22 cellular contexts compared by ENCODE assay signal in the genomic region with DNA sequence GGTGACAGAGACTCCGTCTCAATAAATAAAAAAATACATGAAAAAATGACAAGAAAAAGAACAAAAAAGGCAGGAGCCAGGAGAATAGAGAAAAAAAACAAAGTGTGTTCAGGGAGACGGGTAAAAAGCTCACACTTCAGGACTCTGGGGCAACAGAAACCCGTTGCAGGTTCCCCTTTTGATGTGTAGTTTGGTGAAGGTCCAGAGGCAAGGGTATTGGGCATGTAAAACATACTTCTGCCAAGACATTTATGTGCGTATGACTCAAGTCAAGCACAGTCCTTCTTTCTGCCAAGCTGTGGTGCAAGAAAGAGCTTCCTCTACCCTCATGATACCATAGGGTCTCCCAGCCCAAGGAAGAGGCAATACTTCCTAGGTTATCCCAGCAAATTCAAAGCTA. TPM values are rescaled to one million over a fixed set of nuclear protein-coding genes. Genes with fewer than 3 reads are reported as not detected.
A peak's percentile ranks its signal among the peaks of the same experiment; 100 is the strongest.
DNase-seq lines count a peak whose midpoint lies in the region; ATAC-seq, FAIRE-seq and TF ChIP-seq lines count a peak whose summit lies in the region.
"Had no signal": no experiment of that assay in that cellular context is flagged by ENCODE, and none has a peak within 500 bp of the region (broad histone marks: within the 10 kb centered on the region; RNA-seq: fewer than 3 reads in every experiment).

No MANE protein-coding gene starts in this region.

- TF ChIP-seq RAD21 in H1 (IDR thresholded peaks at IDR 0.05 in 1 of 2, conservative IDR thresholded peaks at IDR 0.05 in 1 of 2; ENCODE audit: low read depth in 2 of 2, low read length in 2 of 2): no peak

- no peaks in the 10 kb centered on the region for H3K36me3 Mint-ChIP-seq in activated CD4-positive, alpha-beta T cell treated with anti-CD3 and anti-CD28 coated beads, Interleukin-2, amount 10 ng/mL, durations not matched to agents 24 days and 14 days (ENCODE audit: low read depth)
- H3K36me3 Mint-ChIP-seq: CD8-positive, alpha-beta memory T cell had no signal

- DNase-seq in activated CD4-positive, alpha-beta T cell treated with anti-CD3 and anti-CD28 coated beads, Interleukin-2, amount 10 ng/mL, durations not matched to agents 24 days and 14 days: peak; percentile 16
- no peak for DNase-seq in activated CD4-positive, alpha-beta T cell treated with anti-CD3 and anti-CD28 coated beads for 48 hours
- DNase-seq in NOMO-1 treated with dmso at 0.1 percent for 144 hours (lab: John Stamatoyannopoulos, UW; ENCODE audit: unreplicated experiment) (peak; percentile 70), H1 (ENCODE audit: low read depth in 1 of 2, low spot score in 2 of 2) (no peak), GM19239 (ENCODE audit: insufficient read length, low spot score) (no peak), H4 (ENCODE audit: low spot score) (no peak)
- DNase-seq: CD8-positive, alpha-beta memory T cell; DMS79 treated with DMSO at 0.1 percent for 48 hours; GOT3; HFFc6; NCI-H146; NCI-H2081; NCI-H510A; NCI-H774; SW 1271 had no signal

- POLR2A ChIA-PET in H1 (lab: Charles Lee; ENCODE audit: partially characterized antibody): no interaction called here

- H3K79me1 ChIP-seq in H1 (ENCODE audit: low read depth, low read length): no peaks in the 10 kb centered on the region

- H3K9me3 ChIP-seq in H1 (ENCODE audit: insufficient read depth in 2 of 2, low read depth in 1 of 2, low read length in 1 of 2): no peaks in the 10 kb centered on the region
- H3K9me3 ChIP-seq: BLaER1 treated with 17β-estradiol and CSF1 and Interleukin-3, amounts not matched to agents 10 nM and 100 nM had no signal

- H2AFZ ChIP-seq in H1 (ENCODE audit: low read length): peak overlapping the region; percentile 34; the same call in 1 of the 2 replicates

- no peaks in the 10 kb centered on the region for H3K4me1 Mint-ChIP-seq in activated CD4-positive, alpha-beta T cell treated with anti-CD3 and anti-CD28 coated beads, Interleukin-2, amount 10 ng/mL, durations not matched to agents 24 days and 14 days
- H3K4me1 Mint-ChIP-seq: CD8-positive, alpha-beta memory T cell had no signal

- intact Hi-C loops in activated CD4-positive, alpha-beta T cell treated with anti-CD3 and anti-CD28 coated beads, Interleukin-2, amount 10 ng/mL, durations not matched to agents 24 days and 14 days (cut with micrococcal nuclease): no loop called here

- H3K9ac ChIP-seq in H1 (replicated peaks in 1 of 4; ENCODE audit: extremely low read depth in 1 of 4, low read depth in 3 of 4, low read length in 3 of 4): no peak overlapping the region
- H3K9ac ChIP-seq: BLaER1 treated with 17β-estradiol and CSF1 and Interleukin-3, amounts not matched to agents 10 nM and 100 nM had no signal

- no peak overlapping the region for H3K56ac ChIP-seq in H1 (replicated peaks; ENCODE audit: insufficient read length, low read depth, low read length)

- H2BK5ac ChIP-seq in H1 (ENCODE audit: low read depth, low read length): no peak overlapping the region

- no peak overlapping the region for H3K27ac Mint-ChIP-seq in activated CD4-positive, alpha-beta T cell treated with anti-CD3 and anti-CD28 coated beads, Interleukin-2, amount 10 ng/mL, durations not matched to agents 24 days and 14 days
- H3K27ac Mint-ChIP-seq: CD8-positive, alpha-beta memory T cell; HFFc6 had no signal

- no peak overlapping the region for H3K4me3 Mint-ChIP-seq in activated CD4-positive, alpha-beta T cell treated with anti-CD3 and anti-CD28 coated beads, Interleukin-2, amount 10 ng/mL, durations not matched to agents 24 days and 14 days
- H3K4me3 Mint-ChIP-seq: CD8-positive, alpha-beta memory T cell; HFFc6 had no signal

- no peak for TF ChIP-seq EP300 in H1 (IDR thresholded peaks at IDR 0.05; ENCODE audit: borderline replicate concordance in 1 of 2, low read depth in 2 of 2, low read length in 2 of 2)

- H3K27ac ChIP-seq in H1 (ENCODE audit: low read depth, low read length): no peak overlapping the region
- H3K27ac ChIP-seq: BLaER1 treated with 17β-estradiol and CSF1 and Interleukin-3, amounts not matched to agents 10 nM and 100 nM had no signal

- no peak overlapping the region for H3K4me3 ChIP-seq in H1 (ENCODE audit: extremely low read depth in 1 of 4, insufficient read depth in 2 of 4, low read depth in 3 of 4, low read length in 4 of 4)
- H3K4me3 ChIP-seq: BLaER1 treated with 17β-estradiol and CSF1 and Interleukin-3, amounts not matched to agents 10 nM and 100 nM had no signal

- H2BK12ac ChIP-seq in H1 (ENCODE audit: low read depth, low read length): no peak overlapping the region

- H2BK120ac ChIP-seq in H1 (replicated peaks; ENCODE audit: low read depth, low read length): no peak overlapping the region

- no peaks in the 10 kb centered on the region for H3K27me3 ChIP-seq in H1 (replicated peaks in 1 of 4; ENCODE audit: control insufficient read depth in 3 of 4, extremely low read depth in 1 of 4, insufficient read depth in 3 of 4, low read length in 3 of 4)
- H3K27me3 ChIP-seq: BLaER1 treated with 17β-estradiol and CSF1 and Interleukin-3, amounts not matched to agents 10 nM and 100 nM had no signal

- H3K18ac ChIP-seq in H1 (ENCODE audit: extremely low read depth, low read length): no peak overlapping the region

- H4K5ac ChIP-seq in H1 (ENCODE audit: insufficient read length, low read depth, low read length): no peak overlapping the region

- H4K20me1 ChIP-seq in H1 (replicated peaks in 1 of 2; ENCODE audit: control insufficient read depth in 1 of 2, insufficient read depth in 2 of 2, low read length in 2 of 2): no peaks in the 10 kb centered on the region
- H4K20me1 ChIP-seq: BLaER1 treated with 17β-estradiol and CSF1 and Interleukin-3, amounts not matched to agents 10 nM and 100 nM had no signal

- H3K4ac ChIP-seq in H1 (replicated peaks; ENCODE audit: insufficient read length, low read depth, low read length): no peak overlapping the region

- no peak overlapping the region for H3K23ac ChIP-seq in H1 (ENCODE audit: insufficient read length)

- H3K27me3 Mint-ChIP-seq in activated CD4-positive, alpha-beta T cell treated with anti-CD3 and anti-CD28 coated beads, Interleukin-2, amount 10 ng/mL, durations not matched to agents 24 days and 14 days: peaks cover 4% of the 10 kb centered on the region

- no peak for FAIRE-seq in H1 (lab: Jason Lieb, UNC)
- FAIRE-seq in GM19239 (lab: Jason Lieb, UNC): no peak
- FAIRE-seq: D721Med, G401.6, HepG2 had no signal

- no peak overlapping the region for H2BK20ac ChIP-seq in H1 (ENCODE audit: low read length)

- no peak overlapping the region for H4K8ac ChIP-seq in H1 (ENCODE audit: extremely low read depth, insufficient read depth, low read length)

- H3K4me2 ChIP-seq in H1 (ENCODE audit: insufficient read depth in 1 of 2, low read depth in 2 of 2, low read length in 2 of 2): no peak overlapping the region
- H3K4me2 ChIP-seq: BLaER1 treated with 17β-estradiol and CSF1 and Interleukin-3, amounts not matched to agents 10 nM and 100 nM had no signal

- CTCF ChIA-PET in H1 (lab: Charles Lee; ENCODE audit: partially characterized antibody): interaction anchor here (0.7 to 1.2 kb wide), 2 partner anchors 8 to 95 kb away, joined by 3 to 4 read pairs; no protein-coding TSS in a partner anchor

- TF ChIP-seq CTCF in H1 (IDR thresholded peaks at IDR 0.05; ENCODE audit: control extremely low read depth in 1 of 3, insufficient read depth in 1 of 3, low read depth in 1 of 3, low read length in 3 of 3): no peak

- WGBS in H1 (ENCODE audit: extremely low coverage in 1 of 2, insufficient coverage in 1 of 2, insufficient read length in 1 of 2, insufficient replicate concordance in 2 of 2, low coverage in 1 of 2, low lambda C conversion rate in 2 of 2, missing lambda C conversion rate in 1 of 2), 2 experiments: 85% methylated on average over 4 of the region's 4 CpGs; no CpG with 5 or more reads in 1 of the 2 experiments

- ATAC-seq in HG02763 (IDR thresholded peaks at IDR 0.05; ENCODE audit: unreplicated experiment) (no peak), HG02884 (IDR thresholded peaks at IDR 0.05; ENCODE audit: unreplicated experiment) (no peak)
- ATAC-seq: HepG2 had no signal

- H2AK5ac ChIP-seq in H1 (ENCODE audit: low read depth, low read length): no peak overlapping the region

- H3K79me2 ChIP-seq in H1 (ENCODE audit: control insufficient read depth in 1 of 2, insufficient read depth in 2 of 2, low read length in 2 of 2): no peaks in the 10 kb centered on the region

- no peak overlapping the region for H2BK15ac ChIP-seq in H1 (ENCODE audit: low read length)

- no peaks in the 10 kb centered on the region for H3K4me1 ChIP-seq in H1 (replicated peaks in 1 of 4; ENCODE audit: control insufficient read depth in 3 of 4, insufficient read depth in 4 of 4, low read length in 3 of 4)

- no peaks in the 10 kb centered on the region for H3K36me3 ChIP-seq in H1 (ENCODE audit: control insufficient read depth in 2 of 4, insufficient read depth in 4 of 4, low read length in 3 of 4)
- H3K36me3 ChIP-seq: BLaER1 treated with 17β-estradiol and CSF1 and Interleukin-3, amounts not matched to agents 10 nM and 100 nM had no signal

- H3K23me2 ChIP-seq in H1 (ENCODE audit: low read depth, low read length): no peaks in the 10 kb centered on the region; the same call in 1 of the 2 replicates

- no peaks in the 10 kb centered on the region for H3K9me3 Mint-ChIP-seq in activated CD4-positive, alpha-beta T cell treated with anti-CD3 and anti-CD28 coated beads, Interleukin-2, amount 10 ng/mL, durations not matched to agents 24 days and 14 days
- H3K9me3 Mint-ChIP-seq: CD8-positive, alpha-beta memory T cell; HFFc6 had no signal

- no peak for TF ChIP-seq POLR2A in H1 (IDR thresholded peaks at IDR 0.05; ENCODE audit: control extremely low read depth in 1 of 2, low read depth in 2 of 2, low read length in 2 of 2)

- H3K14ac ChIP-seq in H1 (ENCODE audit: insufficient read length): no peak overlapping the region

- no peak overlapping the region for H4K91ac ChIP-seq in H1 (replicated peaks; ENCODE audit: insufficient read length, low read length)

TF ChIP-seq in H1, 55 proteins besides CTCF, POLR2A, EP300 and RAD21:
- no peak for TF ChIP-seq BRCA1 (IDR thresholded peaks at IDR 0.05; ENCODE audit: low read depth, low read length)
- TF ChIP-seq JUND (IDR thresholded peaks at IDR 0.05; ENCODE audit: low read length): no peak
- no peak for TF ChIP-seq EZH2 (IDR thresholded peaks at IDR 0.05; ENCODE audit: low read depth, low read length, severe bottlenecking)

RNA-seq across cellular contexts. Expression of gene STRIT1, which starts 33.4 kb away (rescaled TPM):
- not detected in 2 replicates for total RNA-seq in activated CD4-positive, alpha-beta T cell treated with anti-CD3 and anti-CD28 coated beads, Interleukin-2, amount 10 ng/mL, durations not matched to agents 24 days and 14 days
- total RNA-seq in H1 (2021; fragmentation: NEBNext Ultra II Directional; extraction: Animal tissue kit (Norgen Biotek cat#: 25700)): 0.38 and 0.47 TPM in 2 replicates
- polyA plus RNA-seq in H1 (2011; rRNA removed): 0.15 TPM in 1 of 2 replicates, not detected in the other
- 0.13 TPM for polyA plus RNA-seq in H1 (2011; cell fraction: cytosol; rRNA removed)
- not detected for polyA plus RNA-seq in H1 (2011; cell fraction: nucleus; rRNA removed)
- polyA plus RNA-seq in H1 (2012, experiment 1 of 2): 0.37 to 0.41 TPM in 2 of 4 replicates, not detected in the others
- polyA plus RNA-seq in H1 (2012, experiment 2 of 2): not detected
- polyA plus RNA-seq in H1 (2013, experiment 1 of 2): 0.63 TPM
- polyA plus RNA-seq in H1 (2013, experiment 2 of 2): 0.87 TPM
- not detected in 2 replicates for polyA minus RNA-seq in H1 (2011; rRNA and poly(A)+ RNA removed)
- polyA minus RNA-seq in H1 (2011; cell fraction: cytosol; rRNA and poly(A)+ RNA removed): not detected
- not detected for polyA minus RNA-seq in H1 (2011; cell fraction: nucleus; rRNA and poly(A)+ RNA removed)
- not detected in 2 replicates for total RNA-seq in H4 (2014; rRNA removed; shearing (Covaris generic))
- total RNA-seq: A172; CD8-positive, alpha-beta memory T cell; HepG2; HFFc6 had no signal
- polyA plus RNA-seq: CD8-positive, alpha-beta memory T cell; HepG2 had no signal

Comparison
In these comparisons a context has a peak if more than half of its experiments do, and no peak if none do; other contexts are left out.
1. DNase-seq: peak in activated CD4-positive, alpha-beta T cell treated with anti-CD3 and anti-CD28 coated beads, Interleukin-2, amount 10 ng/mL, durations not matched to agents 24 days and 14 days (single experiment) and NOMO-1 treated with dmso at 0.1 percent for 144 hours (single experiment); none in activated CD4-positive, alpha-beta T cell treated with anti-CD3 and anti-CD28 coated beads for 48 hours (single experiment), H1 (0 of 2), GM19239 (single experiment) and H4 (single experiment).